22 cellular contexts compared by ENCODE assay signal in genomic region chr5:79183617-79184016, GRCh38.
"Had no signal": no experiment of that assay in that cellular context is flagged by ENCODE, and none has a peak within 500 bp of the region (broad histone marks: within the 10 kb centered on the region; RNA-seq: fewer than 3 reads in every experiment).

No MANE protein-coding gene starts in this region.

- H3K4me3 Mint-ChIP-seq: activated B cell treated with CpG ODN at 0.5 μM for 24 hours; activated CD8-positive, alpha-beta T cell treated with anti-CD3 and anti-CD28 coated beads, Interleukin-2, amount 10 ng/mL, durations not matched to agents 7 days and 5 days; activated naive CD8-positive, alpha-beta T cell; naive thymus-derived CD4-positive, alpha-beta T cell; stimulated activated memory B cell treated with anti-CD40 and anti-IgM and Interleukin-4, amounts not matched to agents 10 μg/mL and 1 μg/mL and 100 μg/mL, for 72 hours; T-helper 1 cell treated with Interleukin-12 subunit alpha and Interleukin-12 subunit beta and Interleukin-4 antibody, amounts not matched to agents 30 μg/mL and 1 μg/mL, for 36 hours had no signal

- H3K9me3 ChIP-seq: body of pancreas, colonic mucosa, left lung, mucosa of descending colon, tibial nerve had no signal

- H3K27me3 ChIP-seq: body of pancreas, colonic mucosa, left lung, tibial nerve had no signal

- DNase-seq: activated B cell treated with CpG ODN at 0.5 μM for 24 hours; activated CD4-positive, alpha-beta T cell treated with anti-CD3 and anti-CD28 coated beads for 48 hours; activated CD8-positive, alpha-beta memory T cell treated with anti-CD3 and anti-CD28 coated beads, Interleukin-2, amount 50 U/mL, for 4 hours; activated CD8-positive, alpha-beta T cell treated with anti-CD3 and anti-CD28 coated beads, Interleukin-2, amount 10 ng/mL, durations not matched to agents 7 days and 5 days; activated effector memory CD4-positive, alpha-beta T cell treated with anti-CD3 and anti-CD28 coated beads, Interleukin-2, amount 50 U/mL, for 16 hours; activated T-cell treated with anti-CD3 and anti-CD28 coated beads, Interleukin-2, amount 50 U/mL, for 48 hours; amniotic stem cell; body of pancreas; central memory CD4-positive, alpha-beta T cell; colonic mucosa; effector CD4-positive, alpha-beta T cell; islet precursor cell; left lung; mucosa of descending colon; naive thymus-derived CD4-positive, alpha-beta T cell; posterior cingulate gyrus; retina; stimulated activated CD4-positive, alpha-beta T cell treated with anti-CD3 and anti-CD28 coated beads, Interleukin-2, amount 100 ng/mL, for 48 hours had no signal

- ATAC-seq: activated CD8-positive, alpha-beta T cell treated with anti-CD3 and anti-CD28 coated beads, Interleukin-2, amount 10 ng/mL, durations not matched to agents 7 days and 5 days; body of pancreas; left lung; mucosa of descending colon; naive thymus-derived CD4-positive, alpha-beta T cell; stimulated activated memory B cell treated with anti-CD40 and anti-IgM and Interleukin-4, amounts not matched to agents 10 μg/mL and 1 μg/mL and 100 μg/mL, for 72 hours had no signal

- H3K9me3 Mint-ChIP-seq: activated B cell treated with CpG ODN at 0.5 μM for 24 hours; naive thymus-derived CD4-positive, alpha-beta T cell; stimulated activated memory B cell treated with anti-CD40 and anti-IgM and Interleukin-4, amounts not matched to agents 10 μg/mL and 1 μg/mL and 100 μg/mL, for 72 hours; T-helper 1 cell treated with Interleukin-12 subunit alpha and Interleukin-12 subunit beta and Interleukin-4 antibody, amounts not matched to agents 30 μg/mL and 1 μg/mL, for 36 hours had no signal

- H3K27ac Mint-ChIP-seq: activated B cell treated with CpG ODN at 0.5 μM for 24 hours; activated CD8-positive, alpha-beta T cell treated with anti-CD3 and anti-CD28 coated beads, Interleukin-2, amount 10 ng/mL, durations not matched to agents 7 days and 5 days; activated naive CD8-positive, alpha-beta T cell; naive thymus-derived CD4-positive, alpha-beta T cell; stimulated activated memory B cell treated with anti-CD40 and anti-IgM and Interleukin-4, amounts not matched to agents 10 μg/mL and 1 μg/mL and 100 μg/mL, for 72 hours; T-helper 1 cell treated with Interleukin-12 subunit alpha and Interleukin-12 subunit beta and Interleukin-4 antibody, amounts not matched to agents 30 μg/mL and 1 μg/mL, for 36 hours had no signal

- H3K4me1 Mint-ChIP-seq: activated B cell treated with CpG ODN at 0.5 μM for 24 hours; naive thymus-derived CD4-positive, alpha-beta T cell; stimulated activated memory B cell treated with anti-CD40 and anti-IgM and Interleukin-4, amounts not matched to agents 10 μg/mL and 1 μg/mL and 100 μg/mL, for 72 hours had no signal

- H3K36me3 ChIP-seq: colonic mucosa, left lung, tibial nerve had no signal

- H3K4me1 ChIP-seq: colonic mucosa, left lung had no signal

- H3K4me3 ChIP-seq: body of pancreas, colonic mucosa, left lung, mucosa of descending colon, tibial nerve had no signal

- H3K27me3 Mint-ChIP-seq: activated naive CD8-positive, alpha-beta T cell; naive thymus-derived CD4-positive, alpha-beta T cell; stimulated activated memory B cell treated with anti-CD40 and anti-IgM and Interleukin-4, amounts not matched to agents 10 μg/mL and 1 μg/mL and 100 μg/mL, for 72 hours had no signal

- H3K27ac ChIP-seq: body of pancreas, colonic mucosa, left lung, tibial nerve had no signal

- H3K36me3 Mint-ChIP-seq: activated naive CD8-positive, alpha-beta T cell; naive thymus-derived CD4-positive, alpha-beta T cell; stimulated activated memory B cell treated with anti-CD40 and anti-IgM and Interleukin-4, amounts not matched to agents 10 μg/mL and 1 μg/mL and 100 μg/mL, for 72 hours had no signal
